22 cellular contexts compared by ENCODE assay signal in genomic region chr13:25899464-25899863, GRCh38.
DNase-seq lines count a peak whose midpoint lies in the region; ATAC-seq and TF ChIP-seq lines count a peak whose summit lies in the region.
"Had no signal": no experiment of that assay in that cellular context is flagged by ENCODE, and none has a peak within 500 bp of the region (broad histone marks: within the 10 kb centered on the region; RNA-seq: fewer than 3 reads in every experiment).

No MANE protein-coding gene starts in this region.

- peaks cover 4% of the 10 kb centered on the region for H3K9me3 Mint-ChIP-seq in activated naive CD8-positive, alpha-beta T cell (ENCODE audit: low read depth)
- peaks cover 10% of the 10 kb centered on the region for H3K9me3 Mint-ChIP-seq in activated naive CD8-positive, alpha-beta T cell treated with anti-CD3 and anti-CD28 coated beads, Interleukin-2, amount 50 U/mL, for 24 hours
- H3K9me3 Mint-ChIP-seq in endodermal cell = peaks cover 52% of the 10 kb centered on the region
- peaks cover 10% of the 10 kb centered on the region for H3K9me3 Mint-ChIP-seq in osteocyte (ENCODE audit: unreplicated experiment)

- H3K27me3 ChIP-seq in Loucy (ENCODE audit: insufficient read depth, low read length, poor library complexity, severe bottlenecking) = no peaks in the 10 kb centered on the region
- H3K27me3 ChIP-seq in endodermal cell (ENCODE audit: control insufficient read depth, insufficient read depth, low read length, poor library complexity, severe bottlenecking) = no peaks in the 10 kb centered on the region
- H3K27me3 ChIP-seq: gastrocnemius medialis, left lung, sigmoid colon had no signal

- H3K9ac ChIP-seq in Loucy (ENCODE audit: low read depth, low read length, poor library complexity, severe bottlenecking) (peak overlapping the region; percentile 30), endodermal cell (ENCODE audit: extremely low read depth, low read length, poor library complexity, severe bottlenecking) (no peak overlapping the region)

- peak overlapping the region; percentile 49 for H3K4me2 ChIP-seq in Loucy (ENCODE audit: low read depth, low read length, poor library complexity, severe bottlenecking)

- H2AFZ ChIP-seq in Loucy (ENCODE audit: low read length) = no peak overlapping the region

- no peaks in the 10 kb centered on the region for H3K36me3 Mint-ChIP-seq in activated naive CD8-positive, alpha-beta T cell
- no peaks in the 10 kb centered on the region for H3K36me3 Mint-ChIP-seq in activated naive CD8-positive, alpha-beta T cell treated with anti-CD3 and anti-CD28 coated beads, Interleukin-2, amount 50 U/mL, for 24 hours (ENCODE audit: low read depth)
- H3K36me3 Mint-ChIP-seq in endodermal cell (ENCODE audit: low read depth) (peaks cover 28% of the 10 kb centered on the region), osteocyte (ENCODE audit: unreplicated experiment) (peaks cover 3% of the 10 kb centered on the region)
- H3K36me3 Mint-ChIP-seq: CD14-positive monocyte had no signal

- no peak for TF ChIP-seq CTCF in Loucy (conservative IDR thresholded peaks at IDR 0.05; ENCODE audit: low read length)
- no peak for TF ChIP-seq CTCF in endodermal cell (conservative IDR thresholded peaks at IDR 0.05)
- no peak for TF ChIP-seq CTCF in osteocyte (IDR thresholded peaks at IDR 0.05)

- peak overlapping the region; percentile 26 for H3K4me3 ChIP-seq in Loucy (ENCODE audit: low read length, poor library complexity, severe bottlenecking)
- H3K4me3 ChIP-seq in endodermal cell (ENCODE audit: low read length) = peak overlapping the region; percentile 27
- H3K4me3 ChIP-seq: gastrocnemius medialis, K562, left lung, prostate gland, sigmoid colon had no signal

- peaks cover 24% of the 10 kb centered on the region for H3K4me1 Mint-ChIP-seq in activated naive CD8-positive, alpha-beta T cell (ENCODE audit: low read depth)
- peaks cover 28% of the 10 kb centered on the region for H3K4me1 Mint-ChIP-seq in activated naive CD8-positive, alpha-beta T cell treated with anti-CD3 and anti-CD28 coated beads, Interleukin-2, amount 50 U/mL, for 24 hours
- no peaks in the 10 kb centered on the region for H3K4me1 Mint-ChIP-seq in endodermal cell
- peaks cover 26% of the 10 kb centered on the region for H3K4me1 Mint-ChIP-seq in osteocyte (ENCODE audit: unreplicated experiment)
- H3K4me1 Mint-ChIP-seq: CD14-positive monocyte had no signal

- ATAC-seq in activated naive CD8-positive, alpha-beta T cell treated with anti-CD3 and anti-CD28 coated beads, Interleukin-2, amount 50 U/mL, for 24 hours = no peak
- ATAC-seq: gastrocnemius medialis, K562, left lung had no signal

- H4K20me1 ChIP-seq in Loucy (ENCODE audit: insufficient read depth, low read length, poor library complexity, severe bottlenecking) = no peaks in the 10 kb centered on the region

- WGBS in endodermal cell (ENCODE audit: insufficient coverage in 1 of 2, insufficient read length in 1 of 2), 2 experiments = 93 to 94% methylated on average over 6 of the region's 6 CpGs

- H3K79me2 ChIP-seq in Loucy (ENCODE audit: insufficient read depth, low read length) = no peaks in the 10 kb centered on the region

- no peaks in the 10 kb centered on the region for H3K27me3 Mint-ChIP-seq in activated naive CD8-positive, alpha-beta T cell
- H3K27me3 Mint-ChIP-seq in activated naive CD8-positive, alpha-beta T cell treated with anti-CD3 and anti-CD28 coated beads, Interleukin-2, amount 50 U/mL, for 24 hours = no peaks in the 10 kb centered on the region
- H3K27me3 Mint-ChIP-seq in endodermal cell (ENCODE audit: insufficient read depth) (peaks cover 6% of the 10 kb centered on the region), osteocyte (ENCODE audit: unreplicated experiment) (no peaks in the 10 kb centered on the region)

- DNase-seq in activated naive CD8-positive, alpha-beta T cell treated with anti-CD3 and anti-CD28 coated beads, Interleukin-2, amount 50 U/mL, for 24 hours = no peak
- no peak for DNase-seq in endodermal cell
- no peak for DNase-seq in osteocyte (ENCODE audit: extremely low spot score, unreplicated experiment)
- DNase-seq in CD1c-positive myeloid dendritic cell (ENCODE audit: extremely low spot score) = no peak
- no peak for DNase-seq in OCI-M2 (lab: John Stamatoyannopoulos, UW; ENCODE audit: unreplicated experiment)
- DNase-seq in occipital lobe (lab: John Stamatoyannopoulos, UW) = no peak
- DNase-seq: amygdala, cortex of kidney, DMS153, gastrocnemius medialis, hypothalamus, left lung, midbrain, NCI-H1417 treated with DMSO at 0.1 percent for 48 hours, NCI-H510A treated with DMSO at 0.1 percent for 48 hours, sigmoid colon, trophoblast cell had no signal

- H3K4me1 ChIP-seq in Loucy (ENCODE audit: insufficient read depth, low read length, poor library complexity, severe bottlenecking) = peaks cover 56% of the 10 kb centered on the region
- no peaks in the 10 kb centered on the region for H3K4me1 ChIP-seq in endodermal cell (ENCODE audit: control insufficient read depth, insufficient read depth, low read length)
- H3K4me1 ChIP-seq: gastrocnemius medialis, left lung, prostate gland, sigmoid colon had no signal

- no peaks in the 10 kb centered on the region for H3K36me3 ChIP-seq in Loucy (ENCODE audit: insufficient read depth, low read length)
- no peaks in the 10 kb centered on the region for H3K36me3 ChIP-seq in endodermal cell (ENCODE audit: control insufficient read depth, insufficient read depth, low read length)
- H3K36me3 ChIP-seq: gastrocnemius medialis, left lung, prostate gland, sigmoid colon had no signal

- H3K27ac ChIP-seq in endodermal cell (ENCODE audit: low read depth, low read length) = no peak overlapping the region
- H3K27ac ChIP-seq: gastrocnemius medialis, left lung, prostate gland, sigmoid colon had no signal

- H3K4me3 Mint-ChIP-seq in activated naive CD8-positive, alpha-beta T cell = peak overlapping the region; percentile 61
- no peak overlapping the region for H3K4me3 Mint-ChIP-seq in activated naive CD8-positive, alpha-beta T cell treated with anti-CD3 and anti-CD28 coated beads, Interleukin-2, amount 50 U/mL, for 24 hours
- no peak overlapping the region for H3K4me3 Mint-ChIP-seq in endodermal cell
- H3K4me3 Mint-ChIP-seq in osteocyte (ENCODE audit: unreplicated experiment) = no peak overlapping the region

- H3K9me3 ChIP-seq in Loucy (ENCODE audit: insufficient read depth, low read depth, low read length) = peaks cover 11% of the 10 kb centered on the region; the same call in 1 of the 2 replicates
- H3K9me3 ChIP-seq in endodermal cell (ENCODE audit: control insufficient read depth, low read length) = peaks cover 34% of the 10 kb centered on the region
- H3K9me3 ChIP-seq: gastrocnemius medialis, prostate gland had no signal

- no peaks in the 10 kb centered on the region for H3F3A ChIP-seq in Loucy (ENCODE audit: low read depth)

- H3K9me2 ChIP-seq in Loucy (replicated peaks; ENCODE audit: low read depth, low read length) = no peaks in the 10 kb centered on the region

- peak overlapping the region; percentile 52 for H3K27ac Mint-ChIP-seq in activated naive CD8-positive, alpha-beta T cell
- no peak overlapping the region for H3K27ac Mint-ChIP-seq in activated naive CD8-positive, alpha-beta T cell treated with anti-CD3 and anti-CD28 coated beads, Interleukin-2, amount 50 U/mL, for 24 hours
- H3K27ac Mint-ChIP-seq in endodermal cell (no peak overlapping the region), osteocyte (ENCODE audit: unreplicated experiment) (peak overlapping the region; percentile 53)

Comparison
In these comparisons a context has a peak if more than half of its experiments do, and no peak if none do; other contexts are left out.
1. H3K27ac Mint-ChIP-seq: peak in activated naive CD8-positive, alpha-beta T cell (single experiment) and osteocyte (single experiment); none in activated naive CD8-positive, alpha-beta T cell treated with anti-CD3 and anti-CD28 coated beads, Interleukin-2, amount 50 U/mL, for 24 hours (single experiment) and endodermal cell (single experiment).